15 cellular contexts compared by ENCODE assay signal in the genomic region with DNA sequence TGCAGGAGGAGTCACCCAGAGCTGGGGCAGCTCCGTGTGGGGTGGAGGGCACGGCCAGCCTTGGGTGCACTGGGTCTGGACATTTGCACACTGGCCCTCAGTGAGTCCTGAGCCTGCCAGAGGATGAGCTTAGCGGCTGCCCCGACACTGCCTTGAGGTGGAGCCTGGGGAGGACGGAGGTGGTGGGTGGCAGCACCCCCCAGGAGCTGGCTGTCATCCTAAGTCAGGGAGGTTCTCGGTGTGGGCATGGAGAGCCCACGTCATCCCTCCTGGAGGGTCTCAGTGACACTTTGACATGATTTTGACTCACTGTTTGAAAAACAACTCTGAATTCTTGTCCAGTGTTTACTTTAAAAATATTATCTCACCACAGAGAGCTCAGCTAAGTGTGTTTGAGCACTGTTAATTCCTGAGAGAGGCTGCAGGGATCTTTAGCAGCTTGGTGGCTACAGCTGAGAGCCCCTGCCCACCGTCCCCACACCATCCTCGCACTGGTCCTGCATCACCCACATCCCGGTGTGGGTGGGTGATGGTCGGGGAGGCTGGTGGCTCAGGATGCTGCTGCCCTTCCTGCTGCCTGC.
A peak's percentile ranks its signal among the peaks of the same experiment; 100 is the strongest.
DNase-seq lines count a peak whose midpoint lies in the region; ATAC-seq, FAIRE-seq and TF ChIP-seq lines count a peak whose summit lies in the region.
"Had no signal": no experiment of that assay in that cellular context is flagged by ENCODE, and none has a peak within 500 bp of the region (broad histone marks: within the 10 kb centered on the region; RNA-seq: fewer than 3 reads in every experiment).

No MANE protein-coding gene starts in this region.

- no peaks in the 10 kb centered on the region for H4K20me1 ChIP-seq in HepG2 (ENCODE audit: insufficient read depth, low read length)

- no peak for FAIRE-seq in HepG2 (lab: Jason Lieb, UNC)
- FAIRE-seq: frontal cortex, kidney had no signal

- H3K27me3 Mint-ChIP-seq in memory B cell, result no peaks in the 10 kb centered on the region
- H3K27me3 Mint-ChIP-seq: dendritic cell treated with granulocyte-macrophage colony-stimulating factor and Interleukin-4, amounts not matched to agents 40 ng/mL and 50 ng/mL, for 4 days; naive thymus-derived CD8-positive, alpha-beta T cell had no signal

- no peak overlapping the region for H2AFZ ChIP-seq in HepG2 (ENCODE audit: low read length)

- no TSS peak for BruUV-seq in HepG2 (replicated peaks; lab: Mats Ljungman, UMichigan)

- H3K9me3 Mint-ChIP-seq in memory B cell, result no peaks in the 10 kb centered on the region
- H3K9me3 Mint-ChIP-seq: activated naive CD4-positive, alpha-beta T cell treated with anti-CD3 and anti-CD28 coated beads for 36 hours; dendritic cell treated with granulocyte-macrophage colony-stimulating factor and Interleukin-4, amounts not matched to agents 40 ng/mL and 50 ng/mL, for 4 days; naive thymus-derived CD8-positive, alpha-beta T cell had no signal

- intact Hi-C loops in HepG2 (cut with micrococcal nuclease; ENCODE audit: unreplicated experiment), result no loop called here
- intact Hi-C loops in right lobe of liver (cut with DNase I), result no loop called here

- CTCF ChIA-PET in HepG2 (lab: Yijun Ruan, JAX; ENCODE audit: low intra/inter-chr PET ratio, low total read pairs), result no interaction called here

- peak; percentile 54; the same call in 2 of the 3 replicates for ATAC-seq in HepG2
- no peak for ATAC-seq in right lobe of liver
- ATAC-seq in memory B cell (ENCODE audit: low read depth), result no peak
- no peak for ATAC-seq in gastroesophageal sphincter
- ATAC-seq: activated CD8-positive, alpha-beta T cell treated with anti-CD3 and anti-CD28 coated beads, Interleukin-2, amount 10 ng/mL, durations not matched to agents 7 days and 5 days; naive thymus-derived CD8-positive, alpha-beta T cell had no signal

- H3K4me3 Mint-ChIP-seq in memory B cell, result no peak overlapping the region
- H3K4me3 Mint-ChIP-seq: activated CD8-positive, alpha-beta T cell treated with anti-CD3 and anti-CD28 coated beads, Interleukin-2, amount 10 ng/mL, durations not matched to agents 7 days and 5 days; activated naive CD4-positive, alpha-beta T cell treated with anti-CD3 and anti-CD28 coated beads for 36 hours; dendritic cell treated with granulocyte-macrophage colony-stimulating factor and Interleukin-4, amounts not matched to agents 40 ng/mL and 50 ng/mL, for 4 days; naive thymus-derived CD8-positive, alpha-beta T cell had no signal

- H3K4me3 ChIP-seq in HepG2 (replicated peaks in 1 of 3; ENCODE audit: insufficient read depth in 1 of 3, low read depth in 2 of 3, low read length in 3 of 3) (no peak overlapping the region), right lobe of liver (no peak overlapping the region), cardiac fibroblast (replicated peaks in 1 of 2; ENCODE audit: low read depth in 2 of 2, low read length in 2 of 2) (no peak overlapping the region), gastroesophageal sphincter (no peak overlapping the region)

- peaks cover 34% of the 10 kb centered on the region for H3K36me3 Mint-ChIP-seq in memory B cell

- TF ChIP-seq CTCF in HepG2 (CRISPR knock-in tag; IDR thresholded peaks at IDR 0.05) (no peak), right lobe of liver (IDR thresholded peaks at IDR 0.05) (no peak), cardiac fibroblast (IDR thresholded peaks at IDR 0.05; ENCODE audit: low read depth, low read length) (no peak), gastroesophageal sphincter (IDR thresholded peaks at IDR 0.05) (no peak)

- H3K27ac Mint-ChIP-seq in memory B cell, result peak overlapping the region; percentile 82
- H3K27ac Mint-ChIP-seq: activated naive CD4-positive, alpha-beta T cell treated with anti-CD3 and anti-CD28 coated beads for 36 hours; dendritic cell treated with granulocyte-macrophage colony-stimulating factor and Interleukin-4, amounts not matched to agents 40 ng/mL and 50 ng/mL, for 4 days had no signal

- no peak overlapping the region for H3K4me2 ChIP-seq in HepG2 (ENCODE audit: low read depth, low read length)

- POLR2A ChIA-PET in HepG2 (lab: Yijun Ruan, JAX), result no interaction called here

- H3K9me3 ChIP-seq in HepG2 (ENCODE audit: low read length) (no peaks in the 10 kb centered on the region), right lobe of liver (no peaks in the 10 kb centered on the region), gastroesophageal sphincter (no peaks in the 10 kb centered on the region)

- H3K79me2 ChIP-seq in HepG2 (ENCODE audit: insufficient read depth, low read length), result no peaks in the 10 kb centered on the region

- TF ChIP-seq POLR2A in HepG2 (IDR thresholded peaks at IDR 0.05; ENCODE audit: insufficient read depth in 1 of 2, low read depth in 2 of 2, low read length in 2 of 2) (no peak), right lobe of liver (IDR thresholded peaks at IDR 0.05) (no peak), gastroesophageal sphincter (IDR thresholded peaks at IDR 0.05) (no peak)

- H3K36me3 ChIP-seq in HepG2 (replicated peaks in 1 of 2; ENCODE audit: control insufficient read depth in 1 of 2, insufficient read depth in 2 of 2, low read length in 2 of 2) (peaks cover 3 to 14% of the 10 kb centered on the region in 2 experiments; a peak in 3 of 5 replicates), right lobe of liver (peaks cover 0 to 11% (median 6%) of the 10 kb centered on the region in 4 donors), gastroesophageal sphincter (peaks cover 0 to 63% of the 10 kb centered on the region in 2 donors)

- TF ChIP-seq EP300 in HepG2 (IDR thresholded peaks at IDR 0.05; ENCODE audit: low read depth in 2 of 2, low read length in 2 of 2) (no peak), HepG2 (CRISPR knock-in tag; IDR thresholded peaks at IDR 0.05; ENCODE audit: borderline replicate concordance) (no peak), gastroesophageal sphincter (IDR thresholded peaks at IDR 0.05) (no peak)

- no peak for TF ChIP-seq RAD21 in HepG2 (CRISPR knock-in tag; IDR thresholded peaks at IDR 0.05)

- in situ Hi-C loops in HepG2 (cut with HindIII; ENCODE audit: extremely low pct_ligation_motif_present, low pct_unique_long_range_greater_than_20kb), result no loop called here

- H3K27me3 ChIP-seq in HepG2 (ENCODE audit: control insufficient read depth in 1 of 2, insufficient read depth in 2 of 2, low read length in 2 of 2) (no peaks in the 10 kb centered on the region), right lobe of liver (no peaks in the 10 kb centered on the region), gastroesophageal sphincter (no peaks in the 10 kb centered on the region)

- H3K9ac ChIP-seq in HepG2 (ENCODE audit: insufficient read depth, low read depth, low read length), result no peak overlapping the region

- no peak overlapping the region for H3K27ac ChIP-seq in HepG2 (ENCODE audit: extremely low read length, insufficient read depth, low read length)
- no peak overlapping the region for H3K27ac ChIP-seq in right lobe of liver
- peak overlapping the region in 1 of 4 donors; percentile 41 for H3K27ac ChIP-seq in gastroesophageal sphincter

- 64% methylated on average over 7 of the region's 11 CpGs for WGBS in HepG2 (ENCODE audit: low lambda C conversion rate)
- 88% methylated on average over 4 of the region's 11 CpGs for WGBS in right lobe of liver (ENCODE audit: insufficient coverage, low coverage, low lambda C conversion rate, missing lambda C conversion rate)
- 27% methylated on average over 3 of the region's 11 CpGs; no CpG with 5 or more reads in 1 of the 2 donors for WGBS in gastroesophageal sphincter (ENCODE audit: low coverage in 1 of 2), 2 donors

- H3K4me1 ChIP-seq in HepG2 (ENCODE audit: insufficient read depth, low read length), result peaks cover 19% of the 10 kb centered on the region
- H3K4me1 ChIP-seq in right lobe of liver, result no peaks in the 10 kb centered on the region
- peaks cover 0 to 13% (median 6%) of the 10 kb centered on the region in 3 donors for H3K4me1 ChIP-seq in gastroesophageal sphincter

- DNase-seq in HepG2 (ENCODE audit: low spot score) (peak; percentile 20), right lobe of liver (no peak), cardiac fibroblast (ENCODE audit: low read depth in 2 of 2) (peak; percentile 23 to 24), memory B cell (ENCODE audit: low spot score in 2 of 2) (no peak), DMS 273 (lab: John Stamatoyannopoulos, UW; ENCODE audit: unreplicated experiment) (no peak), NCI-H2196 treated with DMSO at 0.1 percent for 48 hours (lab: John Stamatoyannopoulos, UW; ENCODE audit: unreplicated experiment) (no peak), NCI-H1048 (lab: John Stamatoyannopoulos, UW) (no peak)
- DNase-seq: activated CD8-positive, alpha-beta T cell treated with anti-CD3 and anti-CD28 coated beads, Interleukin-2, amount 10 ng/mL, durations not matched to agents 7 days and 5 days; activated naive CD4-positive, alpha-beta T cell treated with anti-CD3 and anti-CD28 coated beads for 36 hours; NCI-H69 had no signal

- peaks cover 7% of the 10 kb centered on the region for H3K4me1 Mint-ChIP-seq in memory B cell

TF ChIP-seq in HepG2, 621 proteins besides CTCF, POLR2A, EP300 and RAD21 (continues in another document):
- TF ChIP-seq ZNF557 (CRISPR knock-in tag; IDR thresholded peaks at IDR 0.05) (no peak), ZNF543 (CRISPR knock-in tag; IDR thresholded peaks at IDR 0.05) (no peak), ZNF616 (CRISPR knock-in tag; IDR thresholded peaks at IDR 0.05; ENCODE audit: low read depth) (no peak), HOXA9 (CRISPR knock-in tag; IDR thresholded peaks at IDR 0.05; ENCODE audit: borderline replicate concordance) (no peak), KAT7 (CRISPR knock-in tag; IDR thresholded peaks at IDR 0.05; ENCODE audit: borderline replicate concordance) (no peak), MYC (CRISPR knock-in tag; IDR thresholded peaks at IDR 0.05; ENCODE audit: borderline replicate concordance) (0 out of 2 replicates have a peak, but pooled peaks have one; percentile 15)
- TF ChIP-seq, protein P1, sequence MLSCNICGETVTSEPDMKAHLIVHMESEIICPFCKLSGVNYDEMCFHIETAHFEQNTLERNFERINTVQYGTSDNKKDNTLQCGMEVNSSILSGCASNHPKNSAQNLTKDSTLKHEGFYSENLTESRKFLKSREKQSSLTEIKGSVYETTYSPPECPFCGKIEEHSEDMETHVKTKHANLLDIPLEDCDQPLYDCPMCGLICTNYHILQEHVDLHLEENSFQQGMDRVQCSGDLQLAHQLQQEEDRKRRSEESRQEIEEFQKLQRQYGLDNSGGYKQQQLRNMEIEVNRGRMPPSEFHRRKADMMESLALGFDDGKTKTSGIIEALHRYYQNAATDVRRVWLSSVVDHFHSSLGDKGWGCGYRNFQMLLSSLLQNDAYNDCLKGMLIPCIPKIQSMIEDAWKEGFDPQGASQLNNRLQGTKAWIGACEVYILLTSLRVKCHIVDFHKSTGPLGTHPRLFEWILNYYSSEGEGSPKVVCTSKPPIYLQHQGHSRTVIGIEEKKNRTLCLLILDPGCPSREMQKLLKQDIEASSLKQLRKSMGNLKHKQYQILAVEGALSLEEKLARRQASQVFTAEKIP (CRISPR knock-in tag; IDR thresholded peaks at IDR 0.05; ENCODE audit: borderline replicate concordance), result no peak

Comparison
In these comparisons a context has a peak if more than half of its experiments do, and no peak if none do; other contexts are left out.
1. DNase-seq: peak in HepG2 (single experiment) and cardiac fibroblast (2 of 2); none in right lobe of liver (0 of 3), memory B cell (0 of 2), DMS 273 (single experiment), NCI-H2196 treated with DMSO at 0.1 percent for 48 hours (single experiment) and NCI-H1048 (single experiment).